Comparison of ENCODE assay signal across 17 cellular contexts in the genomic region with DNA sequence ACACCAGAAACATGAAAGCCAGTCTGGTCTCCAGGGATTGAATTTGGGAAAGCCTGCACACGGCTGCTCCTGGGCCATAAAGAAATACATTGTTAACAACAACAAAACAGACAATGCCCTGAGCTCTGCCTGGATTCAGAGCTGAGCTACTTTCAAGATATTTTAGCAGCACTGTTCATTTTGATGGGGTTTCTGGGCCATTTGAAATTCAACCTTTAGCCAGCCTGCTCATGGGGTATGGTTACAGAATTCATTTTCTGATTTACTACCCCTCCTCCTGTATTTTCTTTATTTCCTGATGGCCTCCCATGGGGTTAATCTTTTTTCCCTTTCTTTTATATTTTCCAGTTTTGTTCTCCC. TPM values are rescaled to one million over a fixed set of nuclear protein-coding genes. Genes with fewer than 3 reads are reported as not detected.
DNase-seq lines count a peak whose midpoint lies in the region; ATAC-seq and TF ChIP-seq lines count a peak whose summit lies in the region.
"Had no signal": no experiment of that assay in that cellular context is flagged by ENCODE, and none has a peak within 500 bp of the region (broad histone marks: within the 10 kb centered on the region; RNA-seq: fewer than 3 reads in every experiment).

No MANE protein-coding gene starts in this region.

- H3K36me3 Mint-ChIP-seq in brain, result no peaks in the 10 kb centered on the region
- no peaks in the 10 kb centered on the region for H3K36me3 Mint-ChIP-seq in activated CD4-positive, alpha-beta T cell treated with anti-CD3 and anti-CD28 coated beads, Interleukin-2, amount 10 ng/mL, durations not matched to agents 24 days and 14 days (ENCODE audit: low read depth)

- ATAC-seq in mucosa of descending colon, result no peak

- peak overlapping the region; percentile 65 to 99 (median 96) for H3K27ac Mint-ChIP-seq in brain
- no peak overlapping the region for H3K27ac Mint-ChIP-seq in activated CD4-positive, alpha-beta T cell treated with anti-CD3 and anti-CD28 coated beads, Interleukin-2, amount 10 ng/mL, durations not matched to agents 24 days and 14 days
- H3K27ac Mint-ChIP-seq: activated CD4-positive, alpha-beta memory T cell treated with anti-CD3 and anti-CD28 coated beads, Interleukin-2, amount 10 ng/mL, durations not matched to agents 7 days and 5 days; naive B cell had no signal

- H3K36me3 ChIP-seq in ACC112 (ENCODE audit: insufficient read depth, low read length), result no peaks in the 10 kb centered on the region
- no peaks in the 10 kb centered on the region for H3K36me3 ChIP-seq in rectal smooth muscle tissue (ENCODE audit: control insufficient read depth, insufficient read depth, low read length)
- H3K36me3 ChIP-seq in mucosa of descending colon (ENCODE audit: low read depth), result no peaks in the 10 kb centered on the region

- intact Hi-C loops in activated CD4-positive, alpha-beta T cell treated with anti-CD3 and anti-CD28 coated beads, Interleukin-2, amount 10 ng/mL, durations not matched to agents 24 days and 14 days (cut with micrococcal nuclease), result loop anchor here (10.0 kb wide), 1 partner anchor 295 kb away; no protein-coding TSS in a partner anchor
- intact Hi-C loops in mucosa of descending colon (cut with DNase I, micrococcal nuclease), result loop anchor here in 1 of 2 donors (10.0 kb wide), 1 partner anchor 1085 kb away; no protein-coding TSS in a partner anchor

- H3K27me3 ChIP-seq in ACC112 (ENCODE audit: insufficient read depth, low read length), result no peaks in the 10 kb centered on the region
- H3K27me3 ChIP-seq in layer of hippocampus (ENCODE audit: control insufficient read depth, insufficient read depth, low read length), result peaks cover 10% of the 10 kb centered on the region
- H3K27me3 ChIP-seq in rectal smooth muscle tissue (ENCODE audit: control insufficient read depth, insufficient read depth, low read length), result no peaks in the 10 kb centered on the region

- peaks cover 85% of the 10 kb centered on the region for H3K4me1 Mint-ChIP-seq in brain
- H3K4me1 Mint-ChIP-seq in activated CD4-positive, alpha-beta T cell treated with anti-CD3 and anti-CD28 coated beads, Interleukin-2, amount 10 ng/mL, durations not matched to agents 24 days and 14 days, result no peaks in the 10 kb centered on the region
- H3K4me1 Mint-ChIP-seq: activated CD4-positive, alpha-beta memory T cell treated with anti-CD3 and anti-CD28 coated beads, Interleukin-2, amount 10 ng/mL, durations not matched to agents 7 days and 5 days had no signal

- TF ChIP-seq CTCF in brain (conservative IDR thresholded peaks at IDR 0.05) (no peak), mucosa of descending colon (IDR thresholded peaks at IDR 0.05) (no peak)

- H3K79me2 ChIP-seq in ACC112 (ENCODE audit: control insufficient read depth, insufficient read depth, low read length, unreplicated experiment), result peaks cover 93% of the 10 kb centered on the region

- no peaks in the 10 kb centered on the region for H3K9me3 Mint-ChIP-seq in brain
- no peaks in the 10 kb centered on the region for H3K9me3 Mint-ChIP-seq in activated CD4-positive, alpha-beta T cell treated with anti-CD3 and anti-CD28 coated beads, Interleukin-2, amount 10 ng/mL, durations not matched to agents 24 days and 14 days
- H3K9me3 Mint-ChIP-seq: activated CD4-positive, alpha-beta memory T cell treated with anti-CD3 and anti-CD28 coated beads, Interleukin-2, amount 10 ng/mL, durations not matched to agents 7 days and 5 days had no signal

- H3K4me1 ChIP-seq in ACC112 (ENCODE audit: control insufficient read depth, insufficient read depth, low read length, unreplicated experiment) (peaks cover 56% of the 10 kb centered on the region), rectal smooth muscle tissue (ENCODE audit: control insufficient read depth, insufficient read depth, low read length) (peaks cover 12% of the 10 kb centered on the region), mucosa of descending colon (ENCODE audit: low read depth) (peaks cover 18% of the 10 kb centered on the region)

- H2AFZ ChIP-seq in ACC112 (ENCODE audit: low read length, unreplicated experiment), result no peak overlapping the region

- DNase-seq in activated CD4-positive, alpha-beta T cell treated with anti-CD3 and anti-CD28 coated beads, Interleukin-2, amount 10 ng/mL, durations not matched to agents 24 days and 14 days, result no peak
- DNase-seq in DMS153 (lab: John Stamatoyannopoulos, UW) (no peak), mucosa of descending colon (no peak)
- DNase-seq in activated naive CD4-positive, alpha-beta T cell treated with Interleukin-2 at 50 U/mL for 16 hours, result no peak
- DNase-seq: activated CD4-positive, alpha-beta memory T cell treated with anti-CD3 and anti-CD28 coated beads, Interleukin-2, amount 10 ng/mL, durations not matched to agents 7 days and 5 days; amniotic stem cell; HCEC 1CT; kidney glomerular epithelial cell; naive B cell; NCI-H2081 treated with DMSO at 0.1 percent for 48 hours; NCI-H748 treated with DMSO at 0.1 percent for 48 hours; stimulated activated CD4-positive, alpha-beta T cell treated with anti-CD3 and anti-CD28 coated beads, Interleukin-4, amount 100 ng/mL, for 24 hours had no signal

- peak overlapping the region; percentile 97 for H3K4me3 ChIP-seq in ACC112 (ENCODE audit: low read depth, low read length)
- no peak overlapping the region for H3K4me3 ChIP-seq in rectal smooth muscle tissue (ENCODE audit: low read length)
- H3K4me3 ChIP-seq in mucosa of descending colon, result no peak overlapping the region

- no peak overlapping the region for H3K9ac ChIP-seq in rectal smooth muscle tissue (ENCODE audit: low read length)

- peaks cover 84% of the 10 kb centered on the region for H3K27me3 Mint-ChIP-seq in brain
- peaks cover 88% of the 10 kb centered on the region for H3K27me3 Mint-ChIP-seq in activated CD4-positive, alpha-beta T cell treated with anti-CD3 and anti-CD28 coated beads, Interleukin-2, amount 10 ng/mL, durations not matched to agents 24 days and 14 days

- H3K4me3 Mint-ChIP-seq in brain, result peak overlapping the region in 4 of 5 experiments; percentile 56 to 97 (median 94)
- no peak overlapping the region for H3K4me3 Mint-ChIP-seq in activated CD4-positive, alpha-beta T cell treated with anti-CD3 and anti-CD28 coated beads, Interleukin-2, amount 10 ng/mL, durations not matched to agents 24 days and 14 days
- H3K4me3 Mint-ChIP-seq: activated CD4-positive, alpha-beta memory T cell treated with anti-CD3 and anti-CD28 coated beads, Interleukin-2, amount 10 ng/mL, durations not matched to agents 7 days and 5 days; naive B cell had no signal

- no peaks in the 10 kb centered on the region for H3K9me3 ChIP-seq in mucosa of descending colon

- peak overlapping the region; percentile 80 for H3K27ac ChIP-seq in ACC112 (ENCODE audit: low read depth, low read length)
- H3K27ac ChIP-seq in layer of hippocampus (ENCODE audit: low read depth, low read length), result peak overlapping the region; percentile 7
- H3K27ac ChIP-seq in rectal smooth muscle tissue (ENCODE audit: low read depth, low read length), result peak overlapping the region; percentile 15
- H3K27ac ChIP-seq: epithelial cell of prostate had no signal

RNA-seq across cellular contexts. Expression of a gene that starts 19.4 kb away (rescaled TPM):
- 60.4 TPM for polyA plus RNA-seq in brain (ENCODE audit: insufficient read depth, low read depth, low replicate concordance)
- not detected in 2 replicates for total RNA-seq in activated CD4-positive, alpha-beta T cell treated with anti-CD3 and anti-CD28 coated beads, Interleukin-2, amount 10 ng/mL, durations not matched to agents 24 days and 14 days
- total RNA-seq in mucosa of descending colon, result 10 to 100 TPM; 31.9 to 79.3 (median 36.8) TPM
- total RNA-seq: activated CD4-positive, alpha-beta memory T cell treated with anti-CD3 and anti-CD28 coated beads, Interleukin-2, amount 10 ng/mL, durations not matched to agents 7 days and 5 days had no signal

Comparison
In these comparisons a context has a peak if more than half of its experiments do, and no peak if none do; other contexts are left out.
1. H3K27ac ChIP-seq: peak in every context shown above with its lines; median percentile 80 in ACC112; 15 in rectal smooth muscle tissue; 7 in layer of hippocampus.
2. RNA of a gene that starts 19.4 kb away (total RNA-seq): 31.9 to 79.3 TPM in mucosa of descending colon; not detected in activated CD4-positive, alpha-beta T cell treated with anti-CD3 and anti-CD28 coated beads, Interleukin-2, amount 10 ng/mL, durations not matched to agents 24 days and 14 days; every median in the first group is over 10 times any median in the second.